6 cellular contexts compared by ENCODE assay signal in genomic region chr5:71615809-71616208, GRCh38.
"Had no signal": no experiment of that assay in that cellular context is flagged by ENCODE, and none has a peak within 500 bp of the region (broad histone marks: within the 10 kb centered on the region; RNA-seq: fewer than 3 reads in every experiment).

No MANE protein-coding gene starts in this region.

- H3K27ac Mint-ChIP-seq: GM23338, H9 had no signal

- H3K4me1 Mint-ChIP-seq: GM23338, H9 had no signal

- H3K4me3 Mint-ChIP-seq: GM23338, H9, IgD-negative memory B cell had no signal

- H3K9me3 Mint-ChIP-seq: H9, IgD-negative memory B cell had no signal

- DNase-seq: H9, HCEC 1CT, KBM-7 had no signal

- ATAC-seq: GM23338 had no signal

- H3K27ac ChIP-seq: HL-60 had no signal
